In genomic region chr1:19560480-19560879, GRCh38 we compare ENCODE assay signal across 28 cellular contexts.
"Had no signal": no experiment of that assay in that cellular context is flagged by ENCODE, and none has a peak within 500 bp of the region (broad histone marks: within the 10 kb centered on the region; RNA-seq: fewer than 3 reads in every experiment).

No MANE protein-coding gene starts in this region.

- H3K36me3 ChIP-seq: neutrophil, pancreas, right lobe of liver, sigmoid colon, spleen, suprapubic skin, tibial artery, transverse colon, vagina had no signal

- H3K4me3 ChIP-seq: pancreas, psoas muscle, right lobe of liver, sigmoid colon, spleen, suprapubic skin, testis, tibial artery, transverse colon, vagina had no signal

- H3K27me3 ChIP-seq: pancreas, right lobe of liver, sigmoid colon, spleen, suprapubic skin, testis, tibial artery, transverse colon, vagina had no signal

- H3K27ac ChIP-seq: neutrophil, pancreas, psoas muscle, right lobe of liver, sigmoid colon, spleen, suprapubic skin, testis, tibial artery had no signal

- DNase-seq: naive thymus-derived CD8-positive, alpha-beta T cell; nephron progenitor cell; nucleus accumbens; pancreas; psoas muscle; right cardiac atrium; right lobe of liver; sigmoid colon; small intestine; spleen; stimulated activated CD4-positive, alpha-beta T cell treated with anti-CD3 and anti-CD28 coated beads, Interleukin-12 subunit alpha, Interleukin-12 subunit beta, amount 100 ng/mL, for 4 hours; stimulated activated CD4-positive, alpha-beta T cell treated with anti-CD3 and anti-CD28 coated beads, Interleukin-1b, Interleukin-23, amount 100 ng/mL, for 48 hours; stimulated activated CD4-positive, alpha-beta T cell treated with anti-CD3 and anti-CD28 coated beads, Interleukin-4, amount 100 ng/mL, for 1 hour; stimulated activated CD4-positive, alpha-beta T cell treated with anti-CD3 and anti-CD28 coated beads, Interleukin-4, amount 100 ng/mL, for 4 hours; stimulated activated CD8-positive, alpha-beta memory T cell treated with anti-CD3 and anti-CD28 coated beads, Interleukin-4, amount 100 ng/mL, for 48 hours; stimulated activated naive CD4-positive, alpha-beta T cell; stimulated activated naive CD8-positive, alpha-beta T cell treated with anti-CD3 and anti-CD28 coated beads, Interleukin-15, amount 100 ng/mL, for 72 hours; stimulated activated naive CD8-positive, alpha-beta T cell treated with anti-CD3 and anti-CD28 coated beads, Interleukin-15, Interleukin-2, amounts not matched to agents 100 U/mL and 50 U/mL, for 24 hours; substantia nigra; testis; tibial artery; transverse colon had no signal

- FAIRE-seq: pancreas, small intestine, urothelium cell line had no signal

- H3K9me3 ChIP-seq: neutrophil, pancreas, psoas muscle, right lobe of liver, sigmoid colon, spleen, suprapubic skin, testis, tibial artery, transverse colon, vagina had no signal

- ATAC-seq: naive thymus-derived CD8-positive, alpha-beta T cell; natural killer cell treated with Interleukin-12 subunit alpha and Interleukin-12 subunit beta and Interleukin-15 and Interleukin-18, amount 100 ng/mL, for 72 hours; pancreas; psoas muscle; right cardiac atrium; right lobe of liver; stimulated activated memory B cell treated with anti-CD40 and anti-IgM and Interleukin-4, amounts not matched to agents 10 μg/mL and 1 μg/mL and 100 μg/mL, for 72 hours; stimulated activated naive CD8-positive, alpha-beta T cell treated with anti-CD3 and anti-CD28 coated beads, Interleukin-15, amount 100 ng/mL, for 72 hours; stimulated activated naive CD8-positive, alpha-beta T cell treated with anti-CD3 and anti-CD28 coated beads, Interleukin-15, Interleukin-2, amounts not matched to agents 100 U/mL and 50 U/mL, for 24 hours had no signal

- H3K4me1 ChIP-seq: pancreas, right lobe of liver had no signal
